19 cellular contexts compared by ENCODE assay signal in genomic region chr17:902463-902862, GRCh38.
A peak's percentile ranks its signal among the peaks of the same experiment; 100 is the strongest.
DNase-seq lines count a peak whose midpoint lies in the region; ATAC-seq and TF ChIP-seq lines count a peak whose summit lies in the region.
"Had no signal": no experiment of that assay in that cellular context is flagged by ENCODE, and none has a peak within 500 bp of the region (broad histone marks: within the 10 kb centered on the region; RNA-seq: fewer than 3 reads in every experiment).

No MANE protein-coding gene starts in this region.

- in situ Hi-C loops in IMR-90 (cut with MboI; ENCODE audit: low sequenced_read_pairs) (no loop called here), transverse colon (cut with MboI; ENCODE audit: low pct_ligation_motif_present in 1 of 4, low pct_unique_long_range_greater_than_20kb in 1 of 4, low sequenced_read_pairs in 3 of 4) (no loop called here)

- H3K56ac ChIP-seq in IMR-90 (ENCODE audit: extremely low read depth, insufficient read depth, low read length), result no peak overlapping the region

- CTCF ChIA-PET in IMR-90 (lab: Yijun Ruan, JAX), result interaction anchor here (1.1 kb wide), 1 partner anchor 98 kb away, joined by 3 read pairs; no protein-coding TSS in a partner anchor

- H3K23ac ChIP-seq in IMR-90 (ENCODE audit: low read depth, low read length), result 0 out of 2 replicates have a peak overlapping the region, but pooled peaks have one; percentile 18
- H3K23ac ChIP-seq in neuronal stem cell (ENCODE audit: low read depth, low read length, poor library complexity), result no peak overlapping the region

- H2AFZ ChIP-seq in IMR-90 (replicated peaks; ENCODE audit: low read length, poor library complexity) (no peak overlapping the region), neuronal stem cell (ENCODE audit: low read length) (no peak overlapping the region)
- H2AFZ ChIP-seq: neural progenitor cell had no signal

- H3K27ac ChIP-seq in IMR-90 (ENCODE audit: insufficient read depth, low read length) (peak overlapping the region; percentile 20; the same call in 1 of the 2 replicates), esophagus (ENCODE audit: low read depth in 2 of 2, low read length in 1 of 2) (peak overlapping the region; percentile 15 to 68), neuronal stem cell (replicated peaks; ENCODE audit: low read length) (no peak overlapping the region), transverse colon (peak overlapping the region; percentile 68 to 87 (median 80)), substantia nigra (ENCODE audit: low read depth, low read length, poor library complexity, severe bottlenecking) (no peak overlapping the region), testis (no peak overlapping the region)
- H3K27ac ChIP-seq: brain microvascular endothelial cell, neural progenitor cell had no signal

- H2BK120ac ChIP-seq in IMR-90 (ENCODE audit: low read depth, low read length) (peak overlapping the region; percentile 36; the same call in 1 of the 2 replicates), neuronal stem cell (ENCODE audit: low read depth, low read length) (no peak overlapping the region)

- H3K36me3 ChIP-seq in IMR-90 (ENCODE audit: control insufficient read depth, insufficient read depth, low read length) (peaks cover 6% of the 10 kb centered on the region; the same call in 1 of the 2 replicates), esophagus (ENCODE audit: control insufficient read depth in 2 of 2, insufficient read depth in 2 of 2, low read length in 1 of 2) (no peaks in the 10 kb centered on the region), neuronal stem cell (replicated peaks in 1 of 2; ENCODE audit: control insufficient read depth in 2 of 2, insufficient read depth in 2 of 2, low read length in 2 of 2) (peaks cover 0 to 45% of the 10 kb centered on the region in 2 donors), transverse colon (no peaks in the 10 kb centered on the region), testis (ENCODE audit: low read depth, missing control alignments) (no peaks in the 10 kb centered on the region)
- H3K36me3 ChIP-seq: brain microvascular endothelial cell, neural progenitor cell had no signal

- POLR2A ChIA-PET in IMR-90 (lab: Charles Lee; ENCODE audit: unreplicated experiment), result no interaction called here

- ATAC-seq in IMR-90 (ENCODE audit: low read depth), result no peak
- ATAC-seq: CD8-positive, alpha-beta T cell; left lobe of liver had no signal

- H3K4ac ChIP-seq in IMR-90 (ENCODE audit: low read depth, low read length), result peak overlapping the region; percentile 86
- no peak overlapping the region for H3K4ac ChIP-seq in neuronal stem cell (ENCODE audit: low read length)

- H3K14ac ChIP-seq in IMR-90 (replicated peaks; ENCODE audit: low read depth, low read length) (peak overlapping the region; percentile 10; the same call in 1 of the 2 replicates), neuronal stem cell (ENCODE audit: low read length) (no peak overlapping the region)

- H4K20me1 ChIP-seq in IMR-90 (ENCODE audit: insufficient read depth, low read length), result peaks cover 14% of the 10 kb centered on the region; the same call in 1 of the 2 replicates

- peak overlapping the region; percentile 80 for H4K91ac ChIP-seq in IMR-90 (ENCODE audit: insufficient read depth, low read depth, low read length)
- H4K91ac ChIP-seq in neuronal stem cell (ENCODE audit: low read depth, low read length, poor library complexity), result no peak overlapping the region

- no peak for TF ChIP-seq CTCF in IMR-90 (conservative IDR thresholded peaks at IDR 0.05; ENCODE audit: low read depth, low read length)
- no peak for TF ChIP-seq CTCF in transverse colon (IDR thresholded peaks at IDR 0.05)
- TF ChIP-seq CTCF in testis (IDR thresholded peaks at IDR 0.05), result no peak

- dilution Hi-C loops in IMR-90 (cut with HindIII; ENCODE audit: low sequenced_read_pairs, unreplicated experiment), result no loop called here

- H2BK20ac ChIP-seq in IMR-90 (ENCODE audit: low read depth, low read length), result peak overlapping the region; percentile 36; the same call in 1 of the 2 replicates

- no peak overlapping the region for H3K4me3 ChIP-seq in IMR-90 (ENCODE audit: insufficient read depth, low read depth, low read length)
- H3K4me3 ChIP-seq in esophagus (ENCODE audit: low read depth in 1 of 2, low read length in 2 of 2), result no peak overlapping the region
- no peak overlapping the region for H3K4me3 ChIP-seq in neuronal stem cell (ENCODE audit: low read length in 2 of 2)
- no peak overlapping the region for H3K4me3 ChIP-seq in transverse colon
- H3K4me3 ChIP-seq in testis, result no peak overlapping the region
- H3K4me3 ChIP-seq: neural progenitor cell had no signal

- H3K9me1 ChIP-seq in IMR-90 (ENCODE audit: insufficient read depth, low read length), result peaks cover 16% of the 10 kb centered on the region; the same call in 1 of the 2 replicates

- BruUV-seq in IMR-90 (replicated peaks; lab: Mats Ljungman, UMichigan), result no TSS peak

- DNase-seq in IMR-90, result no peak
- DNase-seq in neuronal stem cell (ENCODE audit: low spot score), result no peak
- DNase-seq in transverse colon, result no peak
- DNase-seq in LoVo (ENCODE audit: low spot score), result no peak
- no peak for DNase-seq in substantia nigra (lab: John Stamatoyannopoulos, UW)
- no peak for DNase-seq in testis
- DNase-seq: activated CD4-positive, alpha-beta T cell treated with anti-CD3 and anti-CD28 coated beads for 4 hours; activated CD8-positive, alpha-beta memory T cell treated with anti-CD3 and anti-CD28 coated beads, Interleukin-2, amount 50 U/mL, for 48 hours; activated effector memory CD4-positive, alpha-beta T cell treated with Interleukin-2 at 50 U/mL for 16 hours; brain microvascular endothelial cell; CD8-positive, alpha-beta T cell; KG1; midbrain; NCI-H187; NCI-H748 treated with DMSO at 0.1 percent for 48 hours; SHP77 treated with DMSO at 0.1 percent for 48 hours had no signal

- H3K18ac ChIP-seq in IMR-90 (ENCODE audit: low read depth, low read length) (peak overlapping the region; percentile 71), neuronal stem cell (ENCODE audit: low read length) (no peak overlapping the region)

- 96% methylated on average over 5 of the region's 8 CpGs; no CpG with 5 or more reads in 1 of the 2 experiments for WGBS in IMR-90 (ENCODE audit: extremely low coverage in 2 of 2, insufficient read length in 1 of 2), 2 experiments
- WGBS in esophagus, 2 donors, result 75 to 82% methylated on average over 8 of the region's 8 CpGs
- no CpG with 5 or more reads among the region's 8 CpGs for WGBS in neuronal stem cell (ENCODE audit: extremely low coverage in 2 of 2, insufficient read length in 2 of 2, insufficient replicate concordance in 1 of 2), 2 donors
- WGBS in transverse colon (ENCODE audit: low coverage in 1 of 2), 2 donors, result 79 to 85% methylated on average over 8 of the region's 8 CpGs
- 90 to 91% methylated on average over 8 of the region's 8 CpGs for WGBS in testis, 2 donors

- H2AK5ac ChIP-seq in IMR-90 (ENCODE audit: low read depth, low read length), result peak overlapping the region; percentile 74
- H2AK5ac ChIP-seq in neuronal stem cell (ENCODE audit: low read depth, low read length), result no peak overlapping the region

- H3K4me1 ChIP-seq in IMR-90 (ENCODE audit: control insufficient read depth, insufficient read depth, low read length) (peaks cover 30% of the 10 kb centered on the region), esophagus (ENCODE audit: control insufficient read depth in 2 of 2, insufficient read depth in 2 of 2, low read length in 1 of 2) (peaks cover 0 to 9% of the 10 kb centered on the region in 2 donors), neuronal stem cell (ENCODE audit: control insufficient read depth in 2 of 2, insufficient read depth in 1 of 2, low read depth in 1 of 2, low read length in 2 of 2) (peaks cover 0 to 11% of the 10 kb centered on the region in 2 donors), transverse colon (peaks cover 4 to 26% (median 12%) of the 10 kb centered on the region in 4 donors), testis (peaks cover 3% of the 10 kb centered on the region)

- no peak for TF ChIP-seq RAD21 in IMR-90 (IDR thresholded peaks at IDR 0.05; ENCODE audit: low read length)

- intact Hi-C loops in IMR-90 (cut with micrococcal nuclease), result loop anchor here (10.0 kb wide), 1 partner anchor 108 kb away; no protein-coding TSS in a partner anchor
- intact Hi-C loops in transverse colon (cut with DNase I; ENCODE audit: low total_unique reads), result no loop called here
- intact Hi-C loops in testis (cut with DNase I; ENCODE audit: low total_unique reads), result no loop called here

- H3K4me2 ChIP-seq in IMR-90 (ENCODE audit: low read depth, low read length) (no peak overlapping the region), neuronal stem cell (ENCODE audit: insufficient read depth, low read length, poor library complexity, severe bottlenecking) (no peak overlapping the region)
- H3K4me2 ChIP-seq: neural progenitor cell had no signal

- peak overlapping the region in 1 of 2 experiments; percentile 15; a peak in 2 of 4 replicates for H4K8ac ChIP-seq in IMR-90 (ENCODE audit: low read depth in 2 of 2, low read length in 2 of 2)
- H4K8ac ChIP-seq in neuronal stem cell (ENCODE audit: low read depth, low read length), result peak overlapping the region; percentile 43

- H3K9me3 ChIP-seq in IMR-90 (ENCODE audit: control insufficient read depth, insufficient read depth, low read length) (no peaks in the 10 kb centered on the region), esophagus (ENCODE audit: control insufficient read depth in 2 of 2, insufficient read depth in 1 of 2, low read depth in 1 of 2, low read length in 1 of 2) (no peaks in the 10 kb centered on the region), neuronal stem cell (replicated peaks in 1 of 2; ENCODE audit: control insufficient read depth in 2 of 2, insufficient read depth in 1 of 2, low read depth in 1 of 2, low read length in 2 of 2) (peaks cover 0 to 3% of the 10 kb centered on the region in 2 donors), transverse colon (no peaks in the 10 kb centered on the region), testis (no peaks in the 10 kb centered on the region)

- H4K5ac ChIP-seq in IMR-90 (ENCODE audit: low read depth, low read length), result peak overlapping the region; percentile 53; the same call in 1 of the 2 replicates

- H3K79me1 ChIP-seq in IMR-90 (ENCODE audit: low read depth in 1 of 2, low read length in 2 of 2) (peaks cover 30 to 78% of the 10 kb centered on the region in 2 experiments), neuronal stem cell (ENCODE audit: low read depth, low read length) (peaks cover 3% of the 10 kb centered on the region)

- H2BK12ac ChIP-seq in neuronal stem cell (ENCODE audit: low read length), result no peak overlapping the region

- H2BK5ac ChIP-seq in IMR-90 (ENCODE audit: low read depth, low read length, poor library complexity, severe bottlenecking), result no peak overlapping the region
- H2BK5ac ChIP-seq in neuronal stem cell (ENCODE audit: low read length), result no peak overlapping the region

- TF ChIP-seq POLR2A in IMR-90 (IDR thresholded peaks at IDR 0.05; ENCODE audit: low read depth, low read length) (no peak), transverse colon (IDR thresholded peaks at IDR 0.05) (no peak), testis (IDR thresholded peaks at IDR 0.05) (no peak)

- H3K27me3 ChIP-seq in IMR-90 (ENCODE audit: control insufficient read depth, insufficient read depth, low read length), result no peaks in the 10 kb centered on the region
- no peaks in the 10 kb centered on the region for H3K27me3 ChIP-seq in esophagus (ENCODE audit: control insufficient read depth in 1 of 2, insufficient read depth in 2 of 2, low read length in 2 of 2)
- H3K27me3 ChIP-seq in neuronal stem cell (ENCODE audit: control insufficient read depth in 3 of 3, insufficient read depth in 3 of 3, low read depth in 1 of 3, low read length in 3 of 3), result no peaks in the 10 kb centered on the region
- no peaks in the 10 kb centered on the region for H3K27me3 ChIP-seq in transverse colon
- no peaks in the 10 kb centered on the region for H3K27me3 ChIP-seq in testis
- H3K27me3 ChIP-seq: brain microvascular endothelial cell, neural progenitor cell had no signal

- peak overlapping the region; percentile 23 for H2AK9ac ChIP-seq in IMR-90 (replicated peaks; ENCODE audit: low read depth, low read length, poor library complexity)

- H2BK15ac ChIP-seq in IMR-90 (ENCODE audit: low read depth, low read length), result peak overlapping the region; percentile 88; the same call in 1 of the 3 replicates
- H2BK15ac ChIP-seq in neuronal stem cell (ENCODE audit: low read length), result no peak overlapping the region

- no peak for TF ChIP-seq EP300 in transverse colon (IDR thresholded peaks at IDR 0.05; ENCODE audit: low read depth)

- H3K9ac ChIP-seq in IMR-90 (ENCODE audit: low read depth, low read length) (no peak overlapping the region), neuronal stem cell (ENCODE audit: low read depth, low read length, poor library complexity) (no peak overlapping the region)
- H3K9ac ChIP-seq: neural progenitor cell had no signal

Comparison
In these comparisons a context has a peak if more than half of its experiments do, and no peak if none do; other contexts are left out.
1. H3K27ac ChIP-seq: peak in IMR-90 (single experiment), esophagus (2 of 2) and transverse colon (4 of 4); none in neuronal stem cell (single experiment), substantia nigra (single experiment) and testis (0 of 2).